Comparison of ENCODE assay signal across 1 cellular context in genomic region chr4:2961411-2962098, GRCh38.
TF ChIP-seq lines count a peak whose summit lies in the region.

No MANE protein-coding gene starts in this region.

TF ChIP-seq in IMR-90, 13 proteins besides CTCF, POLR2A, EP300 and RAD21 (continued from another document):
- TF ChIP-seq ELK1 (IDR thresholded peaks at IDR 0.05; ENCODE audit: borderline replicate concordance, low read depth, low read length) (no peak), NFE2L2 (IDR thresholded peaks at IDR 0.05; ENCODE audit: low read depth, low read length) (no peak), USF2 (IDR thresholded peaks at IDR 0.05; ENCODE audit: low read depth, low read length) (no peak), CHD1 (IDR thresholded peaks at IDR 0.05; ENCODE audit: low read depth, low read length) (no peak), SMC3 (IDR thresholded peaks at IDR 0.05; ENCODE audit: low read depth, low read length) (no peak), RFX5 (IDR thresholded peaks at IDR 0.05; ENCODE audit: low read depth, low read length) (no peak)
TF ChIP-seq in IMR-90: peak in this region for 0.
